8 cellular contexts compared by ENCODE assay signal in the genomic region with DNA sequence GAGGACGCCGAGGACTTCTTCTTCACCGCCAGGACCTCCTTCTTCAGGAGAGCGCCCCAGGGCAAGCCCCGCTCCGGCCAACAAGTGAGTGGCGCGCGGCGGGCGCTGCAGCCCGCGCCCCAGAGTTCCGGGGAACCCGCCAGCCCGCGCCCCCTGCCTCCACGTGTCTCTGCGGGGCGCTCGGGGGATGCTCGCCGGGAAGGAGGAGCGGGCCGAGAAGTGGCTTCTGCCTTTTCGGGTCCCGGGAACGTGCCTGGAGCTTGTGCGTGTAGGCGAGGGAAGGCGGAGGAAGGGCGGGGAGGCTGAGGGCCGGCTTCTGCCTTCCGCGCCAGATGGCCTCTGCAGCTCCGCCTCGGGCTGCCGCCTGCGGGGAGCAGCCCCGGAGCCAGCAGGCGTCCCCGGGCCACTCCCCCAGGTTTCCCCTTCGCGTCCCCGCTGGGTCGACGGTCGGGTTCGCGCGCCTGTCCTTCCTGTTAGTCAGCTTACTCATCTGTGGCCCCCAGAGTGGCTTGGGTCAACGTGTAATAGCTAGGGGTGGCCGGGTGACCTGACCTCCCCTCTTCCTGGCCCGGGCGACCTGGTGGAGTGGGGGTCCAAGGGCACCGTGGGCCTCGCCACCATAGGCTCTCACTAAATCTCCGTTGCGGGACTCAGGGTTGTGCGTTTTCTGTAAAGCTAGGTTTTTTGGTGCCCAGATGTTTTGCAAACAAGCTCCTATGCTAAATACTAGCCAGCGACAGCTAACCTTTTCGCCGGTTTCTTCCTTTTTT. TPM values are rescaled to one million over a fixed set of nuclear protein-coding genes. Genes with fewer than 3 reads are reported as not detected.
A peak's percentile ranks its signal among the peaks of the same experiment; 100 is the strongest.
DNase-seq lines count a peak whose midpoint lies in the region; ATAC-seq, FAIRE-seq and TF ChIP-seq lines count a peak whose summit lies in the region.

No MANE protein-coding gene starts in this region.

- TF ChIP-seq POLR2A in gastroesophageal sphincter (IDR thresholded peaks at IDR 0.05), result peak in 1 of 2 donors; percentile 13

- H3K27me3 ChIP-seq in gastroesophageal sphincter (no peaks in the 10 kb centered on the region), pancreas (no peaks in the 10 kb centered on the region)

- H3K9me3 ChIP-seq in gastroesophageal sphincter, result no peaks in the 10 kb centered on the region
- H3K9me3 ChIP-seq in pancreas, result no peaks in the 10 kb centered on the region

- H3K4me1 ChIP-seq in gastroesophageal sphincter, result peaks cover 2 to 54% (median 5%) of the 10 kb centered on the region in 3 donors
- H3K4me1 ChIP-seq in pancreas, result peaks cover 0 to 8% (median 0%) of the 10 kb centered on the region in 3 donors

- H3K36me3 Mint-ChIP-seq in CD14-positive monocyte, result peaks cover 22 to 37% of the 10 kb centered on the region in 2 donors
- peaks cover 25% of the 10 kb centered on the region for H3K36me3 Mint-ChIP-seq in activated T-helper 2 cell treated with anti-CD3 and anti-CD28 coated beads, Interferon-gamma antibody, Interleukin-2, Interleukin-4, amounts not matched to agents 10 μg/mL and 5 μg/mL and 100 μg/mL, durations not matched to agents 14 hours and 24 hours and 36 hours (ENCODE audit: low read depth)

- H3K4me3 Mint-ChIP-seq in CD14-positive monocyte, result peak overlapping the region; percentile 96 to 97
- peak overlapping the region; percentile 92 for H3K4me3 Mint-ChIP-seq in activated T-helper 2 cell treated with anti-CD3 and anti-CD28 coated beads, Interferon-gamma antibody, Interleukin-2, Interleukin-4, amounts not matched to agents 10 μg/mL and 5 μg/mL and 100 μg/mL, durations not matched to agents 14 hours and 24 hours and 36 hours (ENCODE audit: low read depth)

- H3K4me3 ChIP-seq in gastroesophageal sphincter (peak overlapping the region; percentile 69 to 82), pancreas (peak overlapping the region; percentile 86 to 96 (median 90))

- H3K27me3 Mint-ChIP-seq in CD14-positive monocyte (ENCODE audit: low read depth in 3 of 3), result peaks cover 0 to 1% (median 1%) of the 10 kb centered on the region in 3 donors
- no peaks in the 10 kb centered on the region for H3K27me3 Mint-ChIP-seq in activated T-helper 2 cell treated with anti-CD3 and anti-CD28 coated beads, Interferon-gamma antibody, Interleukin-2, Interleukin-4, amounts not matched to agents 10 μg/mL and 5 μg/mL and 100 μg/mL, durations not matched to agents 14 hours and 24 hours and 36 hours (ENCODE audit: low read depth)

- TF ChIP-seq CTCF in CD14-positive monocyte (IDR thresholded peaks at IDR 0.05) (no peak), gastroesophageal sphincter (IDR thresholded peaks at IDR 0.05) (peak in 1 of 4 experiments; percentile 20), pancreas (IDR thresholded peaks at IDR 0.05) (no peak)

- no peaks in the 10 kb centered on the region for H3K9me3 Mint-ChIP-seq in CD14-positive monocyte
- no peaks in the 10 kb centered on the region for H3K9me3 Mint-ChIP-seq in activated T-helper 2 cell treated with anti-CD3 and anti-CD28 coated beads, Interferon-gamma antibody, Interleukin-2, Interleukin-4, amounts not matched to agents 10 μg/mL and 5 μg/mL and 100 μg/mL, durations not matched to agents 14 hours and 24 hours and 36 hours

- H3K36me3 ChIP-seq in gastroesophageal sphincter, result peaks cover 0 to 7% of the 10 kb centered on the region in 2 donors
- H3K36me3 ChIP-seq in pancreas, result no peaks in the 10 kb centered on the region

- intact Hi-C loops in CD14-positive monocyte (cut with micrococcal nuclease), result loop anchor here (2.0 to 5.0 kb wide), 6 partner anchors 14 to 146 kb away; partner anchors contain the start of gene GNS (in 1 of the 2)
- intact Hi-C loops in activated T-helper 2 cell treated with anti-CD3 and anti-CD28 coated beads, Interferon-gamma antibody, Interleukin-2, Interleukin-4, amounts not matched to agents 10 μg/mL and 5 μg/mL and 100 μg/mL, durations not matched to agents 14 hours and 24 hours and 36 hours (cut with micrococcal nuclease), result loop anchor here (1.0 to 5.0 kb wide), 5 partner anchors 74 to 1691 kb away; partner anchors contain the start of genes GNS, HELB, LEMD3 and TBK1
- intact Hi-C loops in pancreas (cut with DNase I), result no loop called here

- peaks cover 47% of the 10 kb centered on the region for H3K4me1 Mint-ChIP-seq in CD14-positive monocyte
- peaks cover 31% of the 10 kb centered on the region for H3K4me1 Mint-ChIP-seq in activated T-helper 2 cell treated with anti-CD3 and anti-CD28 coated beads, Interferon-gamma antibody, Interleukin-2, Interleukin-4, amounts not matched to agents 10 μg/mL and 5 μg/mL and 100 μg/mL, durations not matched to agents 14 hours and 24 hours and 36 hours (ENCODE audit: low read depth)

- peak overlapping the region; percentile 89 to 99 (median 96) for H3K27ac Mint-ChIP-seq in CD14-positive monocyte
- H3K27ac Mint-ChIP-seq in activated T-helper 2 cell treated with anti-CD3 and anti-CD28 coated beads, Interferon-gamma antibody, Interleukin-2, Interleukin-4, amounts not matched to agents 10 μg/mL and 5 μg/mL and 100 μg/mL, durations not matched to agents 14 hours and 24 hours and 36 hours, result peak overlapping the region; percentile 86

- TF ChIP-seq EP300 in gastroesophageal sphincter (IDR thresholded peaks at IDR 0.05), result no peak

- FAIRE-seq in pancreas (lab: Jason Lieb, UNC), result no peak

- DNase-seq in CD14-positive monocyte (ENCODE audit: low spot score) (peak; percentile 79), GM19238 (ENCODE audit: insufficient read length, low spot score) (peak; percentile 63), pancreas (peak in 5 of 6 donors; percentile 47 to 79 (median 61)), ureter (ENCODE audit: low spot score) (peak; percentile 59)
- peak; percentile 63 for DNase-seq in activated T-helper 2 cell treated with anti-CD3 and anti-CD28 coated beads, Interferon-gamma antibody, Interleukin-2, Interleukin-4, amounts not matched to agents 10 μg/mL and 5 μg/mL and 100 μg/mL, durations not matched to agents 14 hours and 24 hours and 36 hours (ENCODE audit: low spot score)

- ATAC-seq in HG03432 (IDR thresholded peaks at IDR 0.05; ENCODE audit: unreplicated experiment), result peak; percentile 57
- ATAC-seq in gastroesophageal sphincter, result peak; percentile 68
- peak; percentile 66 to 80 (median 74) for ATAC-seq in pancreas

- WGBS in gastroesophageal sphincter (ENCODE audit: low coverage in 1 of 2), 2 donors, result 0% methylated on average over 1 to 8 of the region's 63 CpGs
- WGBS in pancreas, 2 donors, result 0 to 1% methylated on average over 55 to 63 of the region's 63 CpGs

- H3K27ac ChIP-seq in gastroesophageal sphincter, result peak overlapping the region; percentile 69 to 97 (median 94)
- H3K27ac ChIP-seq in pancreas, result peak overlapping the region; percentile 77 to 93 (median 82)

TF ChIP-seq in PFSK-1, 5 proteins besides CTCF, POLR2A, EP300 and RAD21:
- TF ChIP-seq POLR2AphosphoS5 (IDR thresholded peaks at IDR 0.05; ENCODE audit: low read depth, low read length) (peak; percentile 44; the same call in 1 of the 2 replicates), TAF1 (IDR thresholded peaks at IDR 0.05; ENCODE audit: borderline replicate concordance, insufficient read depth, low read length) (0 out of 2 replicates have a peak, but pooled peaks have one; percentile 43), REST (IDR thresholded peaks at IDR 0.05; ENCODE audit: insufficient read depth in 1 of 2, low read depth in 2 of 2, low read length in 2 of 2) (no peak), SIN3A (IDR thresholded peaks at IDR 0.05; ENCODE audit: borderline replicate concordance, insufficient read depth, low read length) (peak; percentile 81; the same call in 1 of the 2 replicates), FOXP2 (optimal IDR thresholded peaks at IDR 0.05; ENCODE audit: borderline replicate concordance, extremely low read depth, extremely low read length, insufficient read depth) (peak; percentile 64)

RNA-seq across cellular contexts. Expression of gene RASSF3, which starts 0.6 kb away (rescaled TPM):
- polyA plus RNA-seq in CD14-positive monocyte (10 to 100 TPM in 1 of 2 donors, 1 to 10 TPM in 1; 6.6 to 14.5 TPM), pancreas (1 to 10 TPM; 5.2 to 8.6 TPM)
- 12.2 TPM for polyA plus RNA-seq in PFSK-1 (2012; ENCODE audit: insufficient read length, low read depth)
- total RNA-seq in activated T-helper 2 cell treated with anti-CD3 and anti-CD28 coated beads, Interferon-gamma antibody, Interleukin-2, Interleukin-4, amounts not matched to agents 10 μg/mL and 5 μg/mL and 100 μg/mL, durations not matched to agents 14 hours and 24 hours and 36 hours, result 35.7 and 35.8 TPM in 2 replicates
- total RNA-seq in gastroesophageal sphincter (100 to 1,000 TPM; 149 to 332 (median 182) TPM), pancreas (10 to 100 TPM; 13.7 to 36.5 (median 22.6) TPM), ureter (42.6 TPM)

Comparison
In these comparisons a context has a peak if more than half of its experiments do, and no peak if none do; other contexts are left out.
1. Peak in every context shown above with its lines: DNase-seq, ATAC-seq, H3K4me3 ChIP-seq and H3K27ac ChIP-seq.
2. intact Hi-C loops: an anchor here in CD14-positive monocyte (2.0 to 5.0 kb wide) and activated T-helper 2 cell treated with anti-CD3 and anti-CD28 coated beads, Interferon-gamma antibody, Interleukin-2, Interleukin-4, amounts not matched to agents 10 μg/mL and 5 μg/mL and 100 μg/mL, durations not matched to agents 14 hours and 24 hours and 36 hours (1.0 to 5.0 kb wide); none called in pancreas.